ENCODE assay signal across 9 cellular contexts in genomic region chr16:27806388-27806787, GRCh38.
"Had no signal": no experiment of that assay in that cellular context is flagged by ENCODE, and none has a peak within 500 bp of the region (broad histone marks: within the 10 kb centered on the region; RNA-seq: fewer than 3 reads in every experiment).

No MANE protein-coding gene starts in this region.

- H3K27ac ChIP-seq: GM23248, HL-60 had no signal

- FAIRE-seq: H54, K562 had no signal

- DNase-seq: GM23248, GOT3, H9, HCEC 1CT, HFFc6, IMR-90 had no signal

- H3K4me3 Mint-ChIP-seq: HFFc6 had no signal

- H3K9me3 Mint-ChIP-seq: H9, HFFc6 had no signal

- H3K4me3 ChIP-seq: GM23248, K562 had no signal

- H3K9ac ChIP-seq: GM23248 had no signal

- ATAC-seq: K562 had no signal

- H3K27ac Mint-ChIP-seq: HFFc6 had no signal
